Comparison of ENCODE assay signal across 1 cellular context in the genomic region with DNA sequence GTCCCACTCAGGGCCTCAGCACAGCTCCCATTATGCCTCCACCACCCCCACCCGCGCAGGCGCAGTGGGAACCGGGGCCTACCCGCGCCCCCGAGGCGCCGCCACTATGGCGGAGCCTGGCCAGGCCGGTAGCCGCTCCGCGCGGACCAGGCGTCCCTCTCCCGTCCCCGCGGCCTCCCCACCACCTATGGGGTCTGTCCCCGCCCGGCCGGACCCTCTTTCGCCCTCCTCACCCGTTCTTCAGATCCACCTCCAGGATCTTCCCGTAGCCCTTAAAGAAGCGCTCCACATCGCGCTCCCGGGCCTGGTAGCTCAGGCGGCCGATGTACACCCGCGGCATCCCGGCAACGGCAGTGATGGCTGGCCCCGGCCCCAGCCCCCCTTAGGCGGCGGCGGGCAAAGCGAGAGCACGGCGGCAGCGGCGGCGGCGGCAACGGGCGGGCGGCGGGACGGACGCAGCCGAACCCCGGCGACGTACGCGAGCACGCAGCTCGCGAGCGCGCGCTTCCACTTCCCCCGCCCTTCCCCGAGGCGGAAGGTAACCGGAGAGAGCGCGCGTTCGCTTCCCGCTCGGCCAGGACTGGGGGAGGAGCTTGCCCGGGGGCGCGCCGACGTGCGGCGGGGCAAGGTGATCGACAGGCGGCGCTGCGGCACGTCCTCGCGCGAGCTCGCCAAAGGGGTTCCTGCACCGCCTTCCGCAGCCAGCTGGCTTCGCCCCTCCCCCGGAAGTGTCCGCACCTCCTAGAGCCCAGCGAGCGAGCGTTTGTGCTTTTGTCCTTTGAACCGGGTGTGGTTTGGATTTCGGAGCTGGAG.
TF ChIP-seq lines count a peak whose summit lies in the region.

A gene (minus strand): TSS at position 488 of the 813 bp plus-strand sequence. CDS start 148 bp downstream, at position 340.

TF ChIP-seq in A549, 52 proteins besides CTCF, POLR2A, EP300 and RAD21 (continued from another document):
- TF ChIP-seq, protein P1, sequence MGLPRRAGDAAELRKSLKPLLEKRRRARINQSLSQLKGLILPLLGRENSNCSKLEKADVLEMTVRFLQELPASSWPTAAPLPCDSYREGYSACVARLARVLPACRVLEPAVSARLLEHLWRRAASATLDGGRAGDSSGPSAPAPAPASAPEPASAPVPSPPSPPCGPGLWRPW (IDR thresholded peaks at IDR 0.05) = no peak
- TF ChIP-seq, protein P2, sequence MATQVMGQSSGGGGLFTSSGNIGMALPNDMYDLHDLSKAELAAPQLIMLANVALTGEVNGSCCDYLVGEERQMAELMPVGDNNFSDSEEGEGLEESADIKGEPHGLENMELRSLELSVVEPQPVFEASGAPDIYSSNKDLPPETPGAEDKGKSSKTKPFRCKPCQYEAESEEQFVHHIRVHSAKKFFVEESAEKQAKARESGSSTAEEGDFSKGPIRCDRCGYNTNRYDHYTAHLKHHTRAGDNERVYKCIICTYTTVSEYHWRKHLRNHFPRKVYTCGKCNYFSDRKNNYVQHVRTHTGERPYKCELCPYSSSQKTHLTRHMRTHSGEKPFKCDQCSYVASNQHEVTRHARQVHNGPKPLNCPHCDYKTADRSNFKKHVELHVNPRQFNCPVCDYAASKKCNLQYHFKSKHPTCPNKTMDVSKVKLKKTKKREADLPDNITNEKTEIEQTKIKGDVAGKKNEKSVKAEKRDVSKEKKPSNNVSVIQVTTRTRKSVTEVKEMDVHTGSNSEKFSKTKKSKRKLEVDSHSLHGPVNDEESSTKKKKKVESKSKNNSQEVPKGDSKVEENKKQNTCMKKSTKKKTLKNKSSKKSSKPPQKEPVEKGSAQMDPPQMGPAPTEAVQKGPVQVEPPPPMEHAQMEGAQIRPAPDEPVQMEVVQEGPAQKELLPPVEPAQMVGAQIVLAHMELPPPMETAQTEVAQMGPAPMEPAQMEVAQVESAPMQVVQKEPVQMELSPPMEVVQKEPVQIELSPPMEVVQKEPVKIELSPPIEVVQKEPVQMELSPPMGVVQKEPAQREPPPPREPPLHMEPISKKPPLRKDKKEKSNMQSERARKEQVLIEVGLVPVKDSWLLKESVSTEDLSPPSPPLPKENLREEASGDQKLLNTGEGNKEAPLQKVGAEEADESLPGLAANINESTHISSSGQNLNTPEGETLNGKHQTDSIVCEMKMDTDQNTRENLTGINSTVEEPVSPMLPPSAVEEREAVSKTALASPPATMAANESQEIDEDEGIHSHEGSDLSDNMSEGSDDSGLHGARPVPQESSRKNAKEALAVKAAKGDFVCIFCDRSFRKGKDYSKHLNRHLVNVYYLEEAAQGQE (IDR thresholded peaks at IDR 0.05) = peak; percentile 45; the same call in 1 of the 2 replicates
- TF ChIP-seq TFCP2L1 (CRISPR knock-in tag; IDR thresholded peaks at IDR 0.05) (no peak), PHF8 (IDR thresholded peaks at IDR 0.05; ENCODE audit: borderline replicate concordance, low read depth) (peak; percentile 96), SREBF2 (IDR thresholded peaks at IDR 0.05) (no peak), CHD2 (IDR thresholded peaks at IDR 0.05; ENCODE audit: low read length, partially characterized antibody) (peak; percentile 64), EHMT2 (IDR thresholded peaks at IDR 0.05; ENCODE audit: low read depth) (no peak), BHLHE40 (IDR thresholded peaks at IDR 0.05; ENCODE audit: low read depth, low read length) (no peak), HEYL (CRISPR knock-in tag; IDR thresholded peaks at IDR 0.05) (no peak), FOSB (CRISPR knock-in tag; IDR thresholded peaks at IDR 0.05) (no peak), CHD4 (IDR thresholded peaks at IDR 0.05; ENCODE audit: borderline replicate concordance) (no peak), MAFK (IDR thresholded peaks at IDR 0.05; ENCODE audit: partially characterized antibody) (no peak), RFX5 (IDR thresholded peaks at IDR 0.05) (no peak), ZSCAN20 (CRISPR knock-in tag; IDR thresholded peaks at IDR 0.05) (no peak), FOXS1 (CRISPR knock-in tag; IDR thresholded peaks at IDR 0.05) (no peak), HDAC2 (IDR thresholded peaks at IDR 0.05) (no peak), NPAS2 (CRISPR knock-in tag; IDR thresholded peaks at IDR 0.05; ENCODE audit: borderline replicate concordance) (no peak), SMC3 (IDR thresholded peaks at IDR 0.05) (peak; percentile 39; the same call in 2 of the 3 replicates), NFE2L2 (conservative IDR thresholded peaks at IDR 0.05; ENCODE audit: low read length) (no peak), MYC (IDR thresholded peaks at IDR 0.05; ENCODE audit: borderline replicate concordance, low read length) (peak; percentile 52; the same call in 1 of the 2 replicates), KDM1A (IDR thresholded peaks at IDR 0.05; ENCODE audit: low read depth) (no peak), FOSL2 (IDR thresholded peaks at IDR 0.05) (no peak), FOSL2 (CRISPR knock-in tag; IDR thresholded peaks at IDR 0.05) (no peak), RARB (CRISPR knock-in tag; IDR thresholded peaks at IDR 0.05) (no peak), POLR2AphosphoS2 (conservative IDR thresholded peaks at IDR 0.05; ENCODE audit: low read length) (no peak), ZNF302 (CRISPR knock-in tag; IDR thresholded peaks at IDR 0.05) (no peak), MAZ (IDR thresholded peaks at IDR 0.05; ENCODE audit: borderline replicate concordance, low read depth, low read length) (peak; percentile 49; the same call in 1 of the 2 replicates), CBX8 (IDR thresholded peaks at IDR 0.05) (no peak), ZC3H11A (IDR thresholded peaks at IDR 0.05) (no peak), RNF2 (IDR thresholded peaks at IDR 0.05; ENCODE audit: borderline replicate concordance, low read depth) (no peak), TP53 (CRISPR knock-in tag; IDR thresholded peaks at IDR 0.05) (no peak), CBX2 (IDR thresholded peaks at IDR 0.05; ENCODE audit: borderline replicate concordance, low read depth) (no peak)
- TF ChIP-seq, protein P3, sequence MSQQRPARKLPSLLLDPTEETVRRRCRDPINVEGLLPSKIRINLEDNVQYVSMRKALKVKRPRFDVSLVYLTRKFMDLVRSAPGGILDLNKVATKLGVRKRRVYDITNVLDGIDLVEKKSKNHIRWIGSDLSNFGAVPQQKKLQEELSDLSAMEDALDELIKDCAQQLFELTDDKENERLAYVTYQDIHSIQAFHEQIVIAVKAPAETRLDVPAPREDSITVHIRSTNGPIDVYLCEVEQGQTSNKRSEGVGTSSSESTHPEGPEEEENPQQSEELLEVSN (IDR thresholded peaks at IDR 0.05; ENCODE audit: borderline replicate concordance, low read depth) = no peak
- TF ChIP-seq, protein P4, sequence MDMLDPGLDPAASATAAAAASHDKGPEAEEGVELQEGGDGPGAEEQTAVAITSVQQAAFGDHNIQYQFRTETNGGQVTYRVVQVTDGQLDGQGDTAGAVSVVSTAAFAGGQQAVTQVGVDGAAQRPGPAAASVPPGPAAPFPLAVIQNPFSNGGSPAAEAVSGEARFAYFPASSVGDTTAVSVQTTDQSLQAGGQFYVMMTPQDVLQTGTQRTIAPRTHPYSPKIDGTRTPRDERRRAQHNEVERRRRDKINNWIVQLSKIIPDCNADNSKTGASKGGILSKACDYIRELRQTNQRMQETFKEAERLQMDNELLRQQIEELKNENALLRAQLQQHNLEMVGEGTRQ (IDR thresholded peaks at IDR 0.05) = no peak
- TF ChIP-seq, protein P5, sequence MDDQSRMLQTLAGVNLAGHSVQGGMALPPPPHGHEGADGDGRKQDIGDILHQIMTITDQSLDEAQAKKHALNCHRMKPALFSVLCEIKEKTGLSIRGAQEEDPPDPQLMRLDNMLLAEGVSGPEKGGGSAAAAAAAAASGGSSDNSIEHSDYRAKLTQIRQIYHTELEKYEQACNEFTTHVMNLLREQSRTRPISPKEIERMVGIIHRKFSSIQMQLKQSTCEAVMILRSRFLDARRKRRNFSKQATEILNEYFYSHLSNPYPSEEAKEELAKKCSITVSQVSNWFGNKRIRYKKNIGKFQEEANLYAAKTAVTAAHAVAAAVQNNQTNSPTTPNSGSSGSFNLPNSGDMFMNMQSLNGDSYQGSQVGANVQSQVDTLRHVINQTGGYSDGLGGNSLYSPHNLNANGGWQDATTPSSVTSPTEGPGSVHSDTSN (IDR thresholded peaks at IDR 0.05) = peak; percentile 79; the same call in 1 of the 2 replicates
- TF ChIP-seq, protein P6, sequence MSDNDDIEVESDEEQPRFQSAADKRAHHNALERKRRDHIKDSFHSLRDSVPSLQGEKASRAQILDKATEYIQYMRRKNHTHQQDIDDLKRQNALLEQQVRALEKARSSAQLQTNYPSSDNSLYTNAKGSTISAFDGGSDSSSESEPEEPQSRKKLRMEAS (IDR thresholded peaks at IDR 0.05) = peak; percentile 67
